Comparison of ENCODE assay signal across 18 cellular contexts in genomic region chr16:27219161-27219560, GRCh38. TPM values are rescaled to one million over a fixed set of nuclear protein-coding genes. Genes with fewer than 3 reads are reported as not detected.
DNase-seq lines count a peak whose midpoint lies in the region; ATAC-seq and TF ChIP-seq lines count a peak whose summit lies in the region.
"Had no signal": no experiment of that assay in that cellular context is flagged by ENCODE, and none has a peak within 500 bp of the region (broad histone marks: within the 10 kb centered on the region; RNA-seq: fewer than 3 reads in every experiment).

No MANE protein-coding gene starts in this region.

- ATAC-seq in Right ventricle myocardium inferior (no peak), left ventricle myocardium superior (no peak), lower lobe of right lung (no peak), HG02885 (IDR thresholded peaks at IDR 0.05; ENCODE audit: poor library complexity, unreplicated experiment) (no peak)
- ATAC-seq in stimulated activated effector memory CD8-positive, alpha-beta T cell treated with anti-CD3 and anti-CD28 coated beads, Interleukin-12 subunit alpha, Interleukin-12 subunit beta, amount 100 ng/mL, for 72 hours: no peak

- no peaks in the 10 kb centered on the region for H3K4me1 Mint-ChIP-seq in stimulated activated effector memory CD8-positive, alpha-beta T cell treated with anti-CD3 and anti-CD28 coated beads, Interleukin-12 subunit alpha, Interleukin-12 subunit beta, amount 100 ng/mL, for 72 hours

- no peaks in the 10 kb centered on the region for H3K9me3 ChIP-seq in lower lobe of right lung

- no peak overlapping the region for H3K27ac ChIP-seq in lower lobe of right lung
- H3K27ac ChIP-seq: 22Rv1 had no signal

- H3K4me3 ChIP-seq in lower lobe of right lung: no peak overlapping the region

- DNase-seq in DMS 273 (lab: John Stamatoyannopoulos, UW; ENCODE audit: unreplicated experiment) (peak; percentile 42), DMS 273 treated with DMSO at 0.1 percent for 48 hours (lab: John Stamatoyannopoulos, UW) (no peak), Right ventricle myocardium inferior (ENCODE audit: missing footprints) (peak; percentile 41), left ventricle myocardium superior (no peak), lower lobe of right lung (peak; percentile 21), iPS-NIHi11 (ENCODE audit: low spot score) (no peak)
- no peak for DNase-seq in stimulated activated effector memory CD8-positive, alpha-beta T cell treated with anti-CD3 and anti-CD28 coated beads, Interleukin-12 subunit alpha, Interleukin-12 subunit beta, amount 100 ng/mL, for 72 hours (ENCODE audit: low spot score in 2 of 2)
- DNase-seq: Calu3; CD4-positive, CD25-positive, alpha-beta regulatory T cell; DMS153; DMS79 treated with DMSO at 0.1 percent for 48 hours; EL; GDM1; HCEC 1CT; HFFc6; IMR-90 had no signal

- H3K4me1 ChIP-seq in lower lobe of right lung: peaks cover 25% of the 10 kb centered on the region

- H3K36me3 Mint-ChIP-seq in stimulated activated effector memory CD8-positive, alpha-beta T cell treated with anti-CD3 and anti-CD28 coated beads, Interleukin-12 subunit alpha, Interleukin-12 subunit beta, amount 100 ng/mL, for 72 hours: peaks cover 13% of the 10 kb centered on the region

- peaks cover 42% of the 10 kb centered on the region for H3K36me3 ChIP-seq in lower lobe of right lung

- intact Hi-C loops in Right ventricle myocardium inferior (cut with DNase I): no loop called here
- intact Hi-C loops in left ventricle myocardium superior (cut with micrococcal nuclease): no loop called here
- intact Hi-C loops in lower lobe of right lung (cut with DNase I): no loop called here

- no peaks in the 10 kb centered on the region for H3K9me3 Mint-ChIP-seq in stimulated activated effector memory CD8-positive, alpha-beta T cell treated with anti-CD3 and anti-CD28 coated beads, Interleukin-12 subunit alpha, Interleukin-12 subunit beta, amount 100 ng/mL, for 72 hours
- H3K9me3 Mint-ChIP-seq: HFFc6 had no signal

- no peak for TF ChIP-seq CTCF in lower lobe of right lung (IDR thresholded peaks at IDR 0.05)

- H3K27me3 ChIP-seq in lower lobe of right lung (ENCODE audit: low read depth): no peaks in the 10 kb centered on the region

- H3K27ac Mint-ChIP-seq in stimulated activated effector memory CD8-positive, alpha-beta T cell treated with anti-CD3 and anti-CD28 coated beads, Interleukin-12 subunit alpha, Interleukin-12 subunit beta, amount 100 ng/mL, for 72 hours: peak overlapping the region; percentile 43
- H3K27ac Mint-ChIP-seq: HFFc6 had no signal

- no peak overlapping the region for H3K4me3 Mint-ChIP-seq in stimulated activated effector memory CD8-positive, alpha-beta T cell treated with anti-CD3 and anti-CD28 coated beads, Interleukin-12 subunit alpha, Interleukin-12 subunit beta, amount 100 ng/mL, for 72 hours
- H3K4me3 Mint-ChIP-seq: CD4-positive, CD25-positive, alpha-beta regulatory T cell; HFFc6 had no signal

RNA-seq across cellular contexts. Expression of gene KDM8, which starts 15.8 kb away (rescaled TPM):
- total RNA-seq in Right ventricle myocardium inferior: 3.5 TPM
- total RNA-seq in left ventricle myocardium superior: 3.7 TPM
- 8.6 TPM for total RNA-seq in lower lobe of right lung

RNA-seq across cellular contexts. Expression of gene NSMCE1, which starts 49.4 kb away (rescaled TPM):
- total RNA-seq in Right ventricle myocardium inferior (35.8 TPM), left ventricle myocardium superior (34.2 TPM), lower lobe of right lung (53.0 TPM)

Comparison
In these comparisons a context has a peak if more than half of its experiments do, and no peak if none do; other contexts are left out.
1. DNase-seq: peak in DMS 273 (single experiment), Right ventricle myocardium inferior (single experiment) and lower lobe of right lung (single experiment); none in DMS 273 treated with DMSO at 0.1 percent for 48 hours (single experiment), left ventricle myocardium superior (single experiment), stimulated activated effector memory CD8-positive, alpha-beta T cell treated with anti-CD3 and anti-CD28 coated beads, Interleukin-12 subunit alpha, Interleukin-12 subunit beta, amount 100 ng/mL, for 72 hours (0 of 2) and iPS-NIHi11 (single experiment).